Comparison of ENCODE assay signal across 15 cellular contexts in genomic region chr15:91135201-91136130, GRCh38. TPM values are rescaled to one million over a fixed set of nuclear protein-coding genes. Genes with fewer than 3 reads are reported as not detected.
DNase-seq lines count a peak whose midpoint lies in the region; ATAC-seq and TF ChIP-seq lines count a peak whose summit lies in the region.
"Had no signal": no experiment of that assay in that cellular context is flagged by ENCODE, and none has a peak within 500 bp of the region (broad histone marks: within the 10 kb centered on the region; RNA-seq: fewer than 3 reads in every experiment).

No MANE protein-coding gene starts in this region.

- no peak overlapping the region for H3K4me3 ChIP-seq in WERI-Rb-1 (ENCODE audit: low read depth, low read length)
- H3K4me3 ChIP-seq: lower lobe of right lung, thyroid gland had no signal

- ATAC-seq in HG02571 (IDR thresholded peaks at IDR 0.05; ENCODE audit: unreplicated experiment), result peak; percentile 75
- peak; percentile 59 for ATAC-seq in HG03457 (IDR thresholded peaks at IDR 0.05; ENCODE audit: unreplicated experiment)
- ATAC-seq in activated T-cell treated with anti-CD3 and anti-CD28 coated beads, Interleukin-2, amount 50 U/mL, for 72 hours (replicated peaks in 1 of 2), result no peak
- ATAC-seq: HCT116, lower lobe of right lung had no signal

- no peaks in the 10 kb centered on the region for H3K36me3 ChIP-seq in WERI-Rb-1
- H3K36me3 ChIP-seq: lower lobe of right lung, thyroid gland had no signal

- H3K27ac ChIP-seq in WERI-Rb-1, result no peak overlapping the region
- H3K27ac ChIP-seq: 22Rv1, lower lobe of right lung, thyroid gland had no signal

- H3K4me3 Mint-ChIP-seq in activated T-cell treated with anti-CD3 and anti-CD28 coated beads, Interleukin-2, amount 50 U/mL, for 72 hours, result no peak overlapping the region
- H3K4me3 Mint-ChIP-seq: activated T-helper 1 cell treated with anti-CD3 and anti-CD28 coated beads, Interleukin-12 subunit alpha, Interleukin-12 subunit beta, Interleukin-2, Interleukin-4 antibody, amounts not matched to agents 30 ng/mL and 10 ng/mL and 1 ng/mL, durations not matched to agents 14 hours and 24 hours and 36 hours had no signal

- no peaks in the 10 kb centered on the region for H3K4me1 Mint-ChIP-seq in activated T-cell treated with anti-CD3 and anti-CD28 coated beads, Interleukin-2, amount 50 U/mL, for 72 hours (ENCODE audit: low read depth)

- no peaks in the 10 kb centered on the region for H3K27me3 ChIP-seq in WERI-Rb-1 (ENCODE audit: insufficient read depth, low read depth, severe bottlenecking)
- H3K27me3 ChIP-seq: thyroid gland had no signal

- peaks cover 29% of the 10 kb centered on the region for H3K27me3 Mint-ChIP-seq in activated T-cell treated with anti-CD3 and anti-CD28 coated beads, Interleukin-2, amount 50 U/mL, for 72 hours (ENCODE audit: low read depth)

- no peak for TF ChIP-seq CTCF in WERI-Rb-1 (IDR thresholded peaks at IDR 0.05; ENCODE audit: low read depth, low read length)

- no peaks in the 10 kb centered on the region for H3K9me3 Mint-ChIP-seq in activated T-cell treated with anti-CD3 and anti-CD28 coated beads, Interleukin-2, amount 50 U/mL, for 72 hours
- H3K9me3 Mint-ChIP-seq: activated T-helper 1 cell treated with anti-CD3 and anti-CD28 coated beads, Interleukin-12 subunit alpha, Interleukin-12 subunit beta, Interleukin-2, Interleukin-4 antibody, amounts not matched to agents 30 ng/mL and 10 ng/mL and 1 ng/mL, durations not matched to agents 14 hours and 24 hours and 36 hours had no signal

- H3K9me3 ChIP-seq in WERI-Rb-1 (ENCODE audit: severe bottlenecking), result no peaks in the 10 kb centered on the region
- H3K9me3 ChIP-seq: lower lobe of right lung, thyroid gland had no signal

- no peak overlapping the region for H3K27ac Mint-ChIP-seq in activated T-cell treated with anti-CD3 and anti-CD28 coated beads, Interleukin-2, amount 50 U/mL, for 72 hours
- H3K27ac Mint-ChIP-seq: activated T-helper 1 cell treated with anti-CD3 and anti-CD28 coated beads, Interleukin-12 subunit alpha, Interleukin-12 subunit beta, Interleukin-2, Interleukin-4 antibody, amounts not matched to agents 30 ng/mL and 10 ng/mL and 1 ng/mL, durations not matched to agents 14 hours and 24 hours and 36 hours had no signal

- peak; percentile 24 for DNase-seq in DMS53 (lab: John Stamatoyannopoulos, UW)
- no peak for DNase-seq in DMS53 treated with DMSO at 0.1 percent for 48 hours (lab: John Stamatoyannopoulos, UW; ENCODE audit: unreplicated experiment)
- DNase-seq in putamen (ENCODE audit: low spot score), result peak; percentile 61
- DNase-seq in NCI-H524 (lab: John Stamatoyannopoulos, UW), result no peak
- DNase-seq in WERI-Rb-1, result no peak
- DNase-seq in activated T-cell treated with anti-CD3 and anti-CD28 coated beads, Interleukin-2, amount 50 U/mL, for 72 hours, result no peak
- DNase-seq: DND-41, lower lobe of right lung, posterior cingulate gyrus, thyroid gland had no signal

- no peaks in the 10 kb centered on the region for H3K36me3 Mint-ChIP-seq in activated T-cell treated with anti-CD3 and anti-CD28 coated beads, Interleukin-2, amount 50 U/mL, for 72 hours (ENCODE audit: insufficient read depth in 2 of 2)

RNA-seq across cellular contexts. Expression of gene SV2B, which starts 35.4 kb away (rescaled TPM):
- under 1 TPM; 0.17 to 0.30 TPM for total RNA-seq in activated T-cell treated with anti-CD3 and anti-CD28 coated beads, Interleukin-2, amount 50 U/mL, for 72 hours

Comparison
In these comparisons a context has a peak if more than half of its experiments do, and no peak if none do; other contexts are left out.
1. DNase-seq: peak in DMS53 (single experiment) and putamen (single experiment); none in DMS53 treated with DMSO at 0.1 percent for 48 hours (single experiment), NCI-H524 (0 of 2), WERI-Rb-1 (single experiment) and activated T-cell treated with anti-CD3 and anti-CD28 coated beads, Interleukin-2, amount 50 U/mL, for 72 hours (0 of 2).
2. ATAC-seq: peak in HG02571 (single experiment) and HG03457 (single experiment); none in activated T-cell treated with anti-CD3 and anti-CD28 coated beads, Interleukin-2, amount 50 U/mL, for 72 hours (0 of 2).